In the genomic region with DNA sequence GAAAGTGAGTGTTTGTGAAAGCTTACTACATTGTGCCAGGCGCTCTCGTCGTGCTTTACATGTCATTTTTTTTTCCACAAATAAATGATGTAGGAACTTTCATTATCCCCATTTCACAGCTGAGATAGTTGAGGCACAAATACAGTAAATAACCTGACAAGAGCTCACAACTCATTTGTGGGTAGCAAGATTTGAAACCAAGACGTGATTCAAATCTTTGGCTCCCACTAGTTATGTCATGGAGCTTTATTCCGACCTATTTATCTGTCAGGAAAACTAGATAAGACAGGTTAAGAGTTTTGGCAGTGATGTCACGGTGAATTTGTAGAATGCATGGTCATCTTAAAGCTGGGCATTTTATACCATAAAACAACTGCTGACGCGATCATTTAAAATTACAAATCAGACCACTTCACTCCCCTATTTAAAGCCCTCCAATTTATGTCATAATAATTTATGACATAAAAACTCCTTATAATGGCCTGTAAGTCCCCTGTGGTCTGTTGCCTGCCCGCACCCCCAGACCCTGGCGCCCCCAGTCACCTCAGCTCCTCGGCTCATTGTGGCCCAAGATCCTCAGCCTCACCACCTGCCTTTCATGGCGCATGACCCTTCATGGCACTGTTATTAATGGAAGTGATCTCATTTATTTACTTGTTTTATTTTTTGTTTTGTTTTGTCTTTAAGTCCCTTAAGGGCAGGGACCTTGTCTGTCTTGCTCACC, we compare ENCODE assay signal across 8 cellular contexts. TPM values are rescaled to one million over a fixed set of nuclear protein-coding genes. Genes with fewer than 3 reads are reported as not detected.
DNase-seq lines count a peak whose midpoint lies in the region; ATAC-seq and TF ChIP-seq lines count a peak whose summit lies in the region.

No MANE protein-coding gene starts in this region.

- no peak for ATAC-seq in DND-41 (ENCODE audit: insufficient read depth, low read depth)
- no peak for ATAC-seq in GM18907 (IDR thresholded peaks at IDR 0.05; ENCODE audit: unreplicated experiment)
- no peak for ATAC-seq in HG02973 (IDR thresholded peaks at IDR 0.05; ENCODE audit: unreplicated experiment)

- H3K27me3 ChIP-seq in DND-41 (ENCODE audit: insufficient read depth, low read length, poor library complexity) (no peaks in the 10 kb centered on the region), mucosa of rectum (ENCODE audit: control insufficient read depth in 2 of 2, insufficient read depth in 2 of 2, low read length in 2 of 2) (no peaks in the 10 kb centered on the region)

- DNase-seq in DND-41 (no peak), MCF 10A (ENCODE audit: unreplicated experiment) (no peak), ecto neural progenitor cell (ENCODE audit: low spot score) (no peak)
- no peak for DNase-seq in Jurkat, Clone E6-1 (ENCODE audit: low read depth, low spot score)
- no peak for DNase-seq in stimulated activated CD4-positive, alpha-beta T cell treated with anti-CD3 and anti-CD28 coated beads, Interleukin-4, amount 100 ng/mL, for 1 hour

- peak overlapping the region; percentile 85 for H2AFZ ChIP-seq in DND-41 (ENCODE audit: low read depth, low read length)

- H3K4me1 ChIP-seq in DND-41 (ENCODE audit: insufficient read depth, low read length) (peaks cover 30% of the 10 kb centered on the region), mucosa of rectum (ENCODE audit: control insufficient read depth in 2 of 2, insufficient read depth in 2 of 2, low read length in 2 of 2) (peaks cover 13% of the 10 kb centered on the region in 2 donors)

- H3K9me3 Mint-ChIP-seq in MCF 10A (ENCODE audit: unreplicated experiment): no peaks in the 10 kb centered on the region

- H3K36me3 ChIP-seq in DND-41 (ENCODE audit: insufficient read depth, low read length): peaks cover 24% of the 10 kb centered on the region
- H3K36me3 ChIP-seq in mucosa of rectum (ENCODE audit: control insufficient read depth in 2 of 2, insufficient read depth in 2 of 2, low read length in 2 of 2): peaks cover 6 to 15% of the 10 kb centered on the region in 2 donors

- H3K27ac ChIP-seq in DND-41 (ENCODE audit: low read length): peak overlapping the region; percentile 90
- peak overlapping the region; percentile 91 to 98 for H3K27ac ChIP-seq in mucosa of rectum (ENCODE audit: low read depth in 2 of 2, low read length in 2 of 2)

- peaks cover 47% of the 10 kb centered on the region for H3K79me2 ChIP-seq in DND-41 (ENCODE audit: insufficient read depth, low read length)

- TF ChIP-seq CTCF in DND-41 (IDR thresholded peaks at IDR 0.05; ENCODE audit: borderline replicate concordance, extremely low read depth, low read length, poor library complexity, severe bottlenecking): no peak
- TF ChIP-seq CTCF in MCF 10A (IDR thresholded peaks at IDR 0.05; ENCODE audit: unreplicated experiment): no peak

- H3K36me3 Mint-ChIP-seq in MCF 10A (ENCODE audit: insufficient read depth, unreplicated experiment): peaks cover 19% of the 10 kb centered on the region

- CTCF ChIA-PET in MCF 10A (lab: Yijun Ruan, JAX): interaction anchor here (0.5 to 3.6 kb wide), 5 partner anchors 10 to 113 kb away, joined by 3 to 18 read pairs (median 3); a partner anchor contains a TSS

- H3K9ac ChIP-seq in DND-41 (ENCODE audit: low read depth, low read length) (peak overlapping the region; percentile 79), mucosa of rectum (ENCODE audit: low read depth in 1 of 2, low read length in 2 of 2) (peak overlapping the region; percentile 69 to 95)

- no TSS peak for BruUV-seq in MCF 10A (replicated peaks; lab: Mats Ljungman, UMichigan)

- POLR2A ChIA-PET in MCF 10A (lab: Yijun Ruan, JAX): interaction anchor here (0.6 to 2.5 kb wide), 12 partner anchors 7 to 971 kb away, joined by 3 to 26 read pairs (median 4); a partner anchor contains a TSS

- H3K4me1 Mint-ChIP-seq in MCF 10A (ENCODE audit: insufficient read depth, unreplicated experiment): peaks cover 9% of the 10 kb centered on the region

- H3K4me3 ChIP-seq in DND-41 (ENCODE audit: low read depth in 1 of 2, low read length in 2 of 2) (peak overlapping the region; percentile 64 to 78; a peak in 3 of 4 replicates), mucosa of rectum (ENCODE audit: low read length in 2 of 2) (peak overlapping the region; percentile 92)
- H3K4me3 ChIP-seq in Jurkat, Clone E6-1 (ENCODE audit: low read length): peak overlapping the region; percentile 88

- H3K9me3 ChIP-seq in DND-41 (ENCODE audit: insufficient read depth, low read length, severe bottlenecking) (no peaks in the 10 kb centered on the region), mucosa of rectum (ENCODE audit: control insufficient read depth in 2 of 2, low read length in 2 of 2) (no peaks in the 10 kb centered on the region)

- H3K27ac Mint-ChIP-seq in MCF 10A (ENCODE audit: low read depth, unreplicated experiment): peak overlapping the region; percentile 86

- peak overlapping the region; percentile 71 for H3K4me2 ChIP-seq in DND-41 (ENCODE audit: insufficient read depth, low read length)

- peak overlapping the region; percentile 88 for H3K4me3 Mint-ChIP-seq in MCF 10A (ENCODE audit: unreplicated experiment)

- peaks cover 36% of the 10 kb centered on the region for H4K20me1 ChIP-seq in DND-41 (ENCODE audit: insufficient read depth, low read length)

- no peaks in the 10 kb centered on the region for H3K27me3 Mint-ChIP-seq in MCF 10A (ENCODE audit: insufficient read depth, unreplicated experiment)

- intact Hi-C loops in MCF 10A (cut with micrococcal nuclease): loop anchor here (2.0 to 5.0 kb wide), 2 partner anchors 53 to 104 kb away; a partner anchor contains a TSS

RNA-seq across cellular contexts. Expression of a gene that starts 0.7 kb away (rescaled TPM):
- polyA plus RNA-seq in Jurkat, Clone E6-1 (2012; ENCODE audit: insufficient read depth, insufficient read length): 24.8 TPM
- total RNA-seq in MCF 10A (2022): 39.1 and 44.0 TPM in 2 replicates

RNA-seq across cellular contexts. Expression of a gene that starts 32.2 kb away (rescaled TPM):
- 2.3 TPM for polyA plus RNA-seq in Jurkat, Clone E6-1 (2012; ENCODE audit: insufficient read depth, insufficient read length)
- 1.2 and 2.0 TPM in 2 replicates for total RNA-seq in MCF 10A (2022)

RNA-seq across cellular contexts. Expression of a gene that starts 54.9 kb away (rescaled TPM):
- polyA plus RNA-seq in Jurkat, Clone E6-1 (2012; ENCODE audit: insufficient read depth, insufficient read length): 8.1 TPM
- 20.5 and 30.1 TPM in 2 replicates for total RNA-seq in MCF 10A (2022)
